In genomic region chr19:2269244-2270156, GRCh38 we compare ENCODE assay signal across 8 cellular contexts. TPM values are rescaled to one million over a fixed set of nuclear protein-coding genes. Genes with fewer than 3 reads are reported as not detected.
DNase-seq lines count a peak whose midpoint lies in the region; ATAC-seq and TF ChIP-seq lines count a peak whose summit lies in the region.

No MANE protein-coding gene starts in this region.

- peak overlapping the region; percentile 91 for H3K4me3 Mint-ChIP-seq in activated T-cell treated with anti-CD3 and anti-CD28 coated beads, Interleukin-2, amount 50 U/mL, for 24 hours

- H3K36me3 ChIP-seq in esophagus (ENCODE audit: control insufficient read depth in 2 of 2, insufficient read depth in 2 of 2, low read length in 1 of 2) = peaks cover 5 to 19% of the 10 kb centered on the region in 2 donors
- peaks cover 17% of the 10 kb centered on the region for H3K36me3 ChIP-seq in muscle layer of colon (ENCODE audit: insufficient read depth, low read length)

- no peak; the same call in 1 of the 2 replicates for TF ChIP-seq EP300 in Ishikawa (IDR thresholded peaks at IDR 0.05; ENCODE audit: borderline replicate concordance)

- WGBS in esophagus, 2 donors = 0% methylated on average over 82 to 103 of the region's 103 CpGs

- H3K27ac Mint-ChIP-seq in activated T-cell treated with anti-CD3 and anti-CD28 coated beads, Interleukin-2, amount 50 U/mL, for 24 hours = peak overlapping the region; percentile 96

- H3K4me1 Mint-ChIP-seq in activated T-cell treated with anti-CD3 and anti-CD28 coated beads, Interleukin-2, amount 50 U/mL, for 24 hours (ENCODE audit: low read depth) = peaks cover 41% of the 10 kb centered on the region

- H3K9me3 ChIP-seq in esophagus (ENCODE audit: control insufficient read depth in 2 of 2, insufficient read depth in 1 of 2, low read depth in 1 of 2, low read length in 1 of 2) (no peaks in the 10 kb centered on the region), muscle layer of colon (ENCODE audit: low read length) (no peaks in the 10 kb centered on the region)

- H3K9ac ChIP-seq in muscle layer of colon (ENCODE audit: low read length) = peak overlapping the region; percentile 89

- no peak for TF ChIP-seq RAD21 in Ishikawa (IDR thresholded peaks at IDR 0.05; ENCODE audit: low read depth)

- H3K27me3 Mint-ChIP-seq in activated T-cell treated with anti-CD3 and anti-CD28 coated beads, Interleukin-2, amount 50 U/mL, for 24 hours = no peaks in the 10 kb centered on the region

- no peaks in the 10 kb centered on the region for H3K9me3 Mint-ChIP-seq in activated T-cell treated with anti-CD3 and anti-CD28 coated beads, Interleukin-2, amount 50 U/mL, for 24 hours

- ATAC-seq in GM21515 (IDR thresholded peaks at IDR 0.05; ENCODE audit: unreplicated experiment) = peak; percentile 56

- H3K4me3 ChIP-seq in esophagus (ENCODE audit: low read depth in 1 of 2, low read length in 2 of 2) = peak overlapping the region; percentile 97 to 99
- peak overlapping the region; percentile 79 to 92 for H3K4me3 ChIP-seq in muscle layer of colon (ENCODE audit: low read depth in 1 of 2, low read length in 2 of 2)

- peak overlapping the region; percentile 98 to 99 for H3K27ac ChIP-seq in esophagus (ENCODE audit: low read depth in 2 of 2, low read length in 1 of 2)
- peak overlapping the region; percentile 98 for H3K27ac ChIP-seq in muscle layer of colon (ENCODE audit: low read depth, low read length)

- H3K4me1 ChIP-seq in esophagus (ENCODE audit: control insufficient read depth in 2 of 2, insufficient read depth in 2 of 2, low read length in 1 of 2) (peaks cover 5 to 15% of the 10 kb centered on the region in 2 donors), muscle layer of colon (ENCODE audit: insufficient read depth, low read length) (peaks cover 39% of the 10 kb centered on the region)

- H3K27me3 ChIP-seq in esophagus (ENCODE audit: control insufficient read depth in 1 of 2, insufficient read depth in 2 of 2, low read length in 2 of 2) (no peaks in the 10 kb centered on the region), muscle layer of colon (ENCODE audit: control insufficient read depth in 1 of 2, insufficient read depth in 2 of 2, low read length in 2 of 2) (no peaks in the 10 kb centered on the region)

- DNase-seq in DMS 273 (lab: John Stamatoyannopoulos, UW; ENCODE audit: unreplicated experiment) = peak; percentile 98
- DNase-seq in OCI-M2 (lab: John Stamatoyannopoulos, UW; ENCODE audit: unreplicated experiment) = peak; percentile 52
- DNase-seq in activated T-cell treated with anti-CD3 and anti-CD28 coated beads, Interleukin-2, amount 50 U/mL, for 24 hours = peak; percentile 100
- peak; percentile 98 for DNase-seq in stimulated activated CD8-positive, alpha-beta memory T cell treated with anti-CD3 and anti-CD28 coated beads, Interleukin-7, amount 100 ng/mL, for 1 hour (ENCODE audit: low read depth in 2 of 2)

- peaks cover 43% of the 10 kb centered on the region for H3K36me3 Mint-ChIP-seq in activated T-cell treated with anti-CD3 and anti-CD28 coated beads, Interleukin-2, amount 50 U/mL, for 24 hours (ENCODE audit: low read depth)

TF ChIP-seq in Ishikawa, 13 proteins besides CTCF, POLR2A, EP300 and RAD21:
- TF ChIP-seq TAF1 (IDR thresholded peaks at IDR 0.05; ENCODE audit: low read depth) (peak; percentile 100), FOXM1 (IDR thresholded peaks at IDR 0.05; ENCODE audit: borderline replicate concordance, low read depth) (no peak), REST (IDR thresholded peaks at IDR 0.05; ENCODE audit: low read depth) (0 out of 2 replicates have a peak, but pooled peaks have one; percentile 0), NFIC (IDR thresholded peaks at IDR 0.05) (no peak), EGR1 (IDR thresholded peaks at IDR 0.05) (peak; percentile 40; the same call in 1 of the 2 replicates), CEBPB (IDR thresholded peaks at IDR 0.05) (peak; percentile 44; the same call in 1 of the 2 replicates), YY1 (IDR thresholded peaks at IDR 0.05; ENCODE audit: low read depth) (peak; percentile 99), CREB1 (IDR thresholded peaks at IDR 0.05; ENCODE audit: low read depth) (0 out of 2 replicates have a peak, but pooled peaks have one; percentile 7), ZBTB7A (IDR thresholded peaks at IDR 0.05; ENCODE audit: low read depth) (0 out of 2 replicates have a peak, but pooled peaks have one; percentile 20), TCF12 (IDR thresholded peaks at IDR 0.05; ENCODE audit: low read depth) (peak; percentile 76), TEAD4 (IDR thresholded peaks at IDR 0.05) (peak; percentile 55; the same call in 1 of the 2 replicates)
- TF ChIP-seq, protein P1, sequence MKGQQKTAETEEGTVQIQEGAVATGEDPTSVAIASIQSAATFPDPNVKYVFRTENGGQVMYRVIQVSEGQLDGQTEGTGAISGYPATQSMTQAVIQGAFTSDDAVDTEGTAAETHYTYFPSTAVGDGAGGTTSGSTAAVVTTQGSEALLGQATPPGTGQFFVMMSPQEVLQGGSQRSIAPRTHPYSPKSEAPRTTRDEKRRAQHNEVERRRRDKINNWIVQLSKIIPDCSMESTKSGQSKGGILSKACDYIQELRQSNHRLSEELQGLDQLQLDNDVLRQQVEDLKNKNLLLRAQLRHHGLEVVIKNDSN (IDR thresholded peaks at IDR 0.05) = peak; percentile 30; the same call in 1 of the 2 replicates
- TF ChIP-seq, protein P2, sequence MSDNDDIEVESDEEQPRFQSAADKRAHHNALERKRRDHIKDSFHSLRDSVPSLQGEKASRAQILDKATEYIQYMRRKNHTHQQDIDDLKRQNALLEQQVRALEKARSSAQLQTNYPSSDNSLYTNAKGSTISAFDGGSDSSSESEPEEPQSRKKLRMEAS (IDR thresholded peaks at IDR 0.05) = peak; percentile 73

RNA-seq across cellular contexts. Expression of gene PEAK3, which starts 12.5 kb away (rescaled TPM):
- polyA plus RNA-seq in esophagus = under 1 TPM; 0.02 to 0.06 TPM

RNA-seq across cellular contexts. Expression of gene JSRP1, which starts 13.3 kb away (rescaled TPM):
- polyA plus RNA-seq in esophagus = under 1 TPM; 0.13 to 0.20 TPM

RNA-seq across cellular contexts. Expression of gene AMH, which starts 20.4 kb away (rescaled TPM):
- 1 to 10 TPM in 1 of 2 donors, under 1 TPM in 1; 0.55 to 2.5 TPM for polyA plus RNA-seq in esophagus

RNA-seq across cellular contexts. Expression of gene SF3A2, which starts 32.9 kb away (rescaled TPM):
- 10 to 100 TPM; 38.2 to 55.3 TPM for polyA plus RNA-seq in esophagus

RNA-seq across cellular contexts. Expression of gene PLEKHJ1, which starts 33.4 kb away (rescaled TPM):
- 10 to 100 TPM; 55.5 to 59.5 TPM for polyA plus RNA-seq in esophagus

Comparison
In these comparisons a context has a peak if more than half of its experiments do, and no peak if none do; other contexts are left out.
1. Peak in every context shown above with its lines: DNase-seq, ATAC-seq, H3K4me3 ChIP-seq and H3K27ac ChIP-seq.